ENCODE assay signal across 1 cellular context in the genomic region with DNA sequence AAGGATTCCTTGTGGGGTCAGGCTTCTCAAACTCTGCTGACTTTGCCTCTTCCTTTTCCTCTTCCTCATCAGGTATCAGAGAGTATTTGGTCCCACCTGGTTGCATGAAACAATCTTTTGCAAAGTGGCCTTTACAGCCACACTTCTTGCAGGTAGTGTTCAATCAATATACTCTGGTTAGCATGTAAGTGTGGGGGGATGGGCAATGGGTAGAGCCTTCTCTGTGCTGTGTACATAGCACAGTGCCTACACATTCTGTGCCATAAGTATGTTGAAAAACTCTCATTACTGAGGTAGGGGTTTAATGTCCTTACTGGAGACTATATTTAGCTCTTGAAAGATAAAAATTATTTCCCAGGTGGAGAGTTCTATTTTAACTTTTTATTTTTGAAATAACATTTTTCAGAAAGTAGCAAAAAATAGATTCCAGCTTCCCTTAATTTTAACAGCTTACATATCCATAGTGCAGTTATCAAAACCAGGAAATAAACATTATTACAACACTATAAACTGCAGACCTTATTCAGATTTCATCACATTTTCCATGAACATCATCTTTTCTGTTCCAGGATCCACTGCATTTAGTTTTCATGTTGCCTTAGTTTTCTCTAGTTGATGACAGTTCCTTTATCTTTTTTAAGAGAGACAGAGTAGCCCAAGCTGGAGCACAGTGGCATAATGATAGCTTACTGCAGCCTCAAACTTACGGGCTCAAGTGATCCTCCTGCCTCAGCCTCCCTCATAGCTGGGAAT.
TF ChIP-seq lines count a peak whose summit lies in the region.

No MANE protein-coding gene starts in this region.

TF ChIP-seq in WTC11, 78 proteins besides CTCF, POLR2A, EP300 and RAD21 (continued from another document):
- no peak for TF ChIP-seq ATF3 (CRISPR knock-in tag; conservative IDR thresholded peaks at IDR 0.05)
- TF ChIP-seq, protein P1, sequence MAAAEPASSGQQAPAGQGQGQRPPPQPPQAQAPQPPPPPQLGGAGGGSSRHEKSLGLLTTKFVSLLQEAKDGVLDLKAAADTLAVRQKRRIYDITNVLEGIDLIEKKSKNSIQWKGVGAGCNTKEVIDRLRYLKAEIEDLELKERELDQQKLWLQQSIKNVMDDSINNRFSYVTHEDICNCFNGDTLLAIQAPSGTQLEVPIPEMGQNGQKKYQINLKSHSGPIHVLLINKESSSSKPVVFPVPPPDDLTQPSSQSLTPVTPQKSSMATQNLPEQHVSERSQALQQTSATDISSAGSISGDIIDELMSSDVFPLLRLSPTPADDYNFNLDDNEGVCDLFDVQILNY (CRISPR knock-in tag; IDR thresholded peaks at IDR 0.05): no peak
- TF ChIP-seq PRRX2 (CRISPR knock-in tag; IDR thresholded peaks at IDR 0.05): no peak
- TF ChIP-seq ZBTB43 (CRISPR knock-in tag; IDR thresholded peaks at IDR 0.05): no peak
- no peak for TF ChIP-seq MXD4 (CRISPR knock-in tag; IDR thresholded peaks at IDR 0.05; ENCODE audit: borderline replicate concordance)
